ENCODE assay signal across 10 cellular contexts in the genomic region with DNA sequence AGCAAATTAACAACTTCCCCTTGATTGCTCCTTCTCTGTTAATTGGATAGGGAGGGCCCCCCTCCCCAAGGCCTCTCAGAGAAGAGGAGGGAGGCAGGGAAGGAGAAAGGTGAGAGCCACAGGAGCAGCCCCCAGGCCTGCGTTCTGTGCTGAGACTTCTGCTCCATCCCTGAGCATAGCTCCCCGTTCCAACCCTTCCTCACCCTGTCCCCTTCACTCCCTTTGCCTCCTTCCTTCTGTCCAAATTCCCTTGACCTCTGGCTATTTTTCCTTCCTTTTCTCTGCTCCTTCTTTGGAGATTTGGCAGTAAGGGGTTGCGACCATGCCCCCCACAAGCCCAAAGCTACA. TPM values are rescaled to one million over a fixed set of nuclear protein-coding genes. Genes with fewer than 3 reads are reported as not detected.
DNase-seq lines count a peak whose midpoint lies in the region; ATAC-seq and TF ChIP-seq lines count a peak whose summit lies in the region.
"Had no signal": no experiment of that assay in that cellular context is flagged by ENCODE, and none has a peak within 500 bp of the region (broad histone marks: within the 10 kb centered on the region; RNA-seq: fewer than 3 reads in every experiment).

No MANE protein-coding gene starts in this region.

- no peaks in the 10 kb centered on the region for H3K9me3 ChIP-seq in T-helper 17 cell (ENCODE audit: control insufficient read depth, low read length, poor library complexity, severe bottlenecking)
- H3K9me3 ChIP-seq: mucosa of descending colon, SJSA1 had no signal

- H3K4me3 ChIP-seq in foreskin fibroblast (ENCODE audit: low read depth in 1 of 2, low read length in 2 of 2) = peak overlapping the region; percentile 61 to 77

- no peaks in the 10 kb centered on the region for H3K36me3 Mint-ChIP-seq in T-helper 2 cell treated with Interferon-gamma antibody and Interleukin-4, amounts not matched to agents 5 μg/mL and 100 μg/mL, for 36 hours (ENCODE audit: low read depth)
- peaks cover 16% of the 10 kb centered on the region for H3K36me3 Mint-ChIP-seq in T-helper 17 cell (ENCODE audit: low read depth)
- no peaks in the 10 kb centered on the region for H3K36me3 Mint-ChIP-seq in stimulated activated naive B cell treated with anti-CD40 and anti-IgM and Interleukin-4, amounts not matched to agents 10 μg/mL and 1 μg/mL and 100 μg/mL, for 72 hours

- no peak for DNase-seq in T-helper 2 cell treated with Interferon-gamma antibody and Interleukin-4, amounts not matched to agents 5 μg/mL and 100 μg/mL, for 36 hours (ENCODE audit: low spot score)
- DNase-seq in T-helper 2 cell (no peak), T-helper 17 cell (no peak), foreskin fibroblast (no peak), head of caudate nucleus (no peak), HUDEP-2 (lab: John Stamatoyannopoulos, UW; ENCODE audit: unreplicated experiment in 76 of 76) (no peak), NCI-H2171 treated with DMSO at 0.1 percent for 48 hours (lab: John Stamatoyannopoulos, UW) (no peak)
- no peak for DNase-seq in stimulated activated naive B cell treated with anti-CD40 and anti-IgM and Interleukin-4, amounts not matched to agents 10 μg/mL and 1 μg/mL and 100 μg/mL, for 72 hours

- no peaks in the 10 kb centered on the region for H3K9me3 Mint-ChIP-seq in T-helper 2 cell treated with Interferon-gamma antibody and Interleukin-4, amounts not matched to agents 5 μg/mL and 100 μg/mL, for 36 hours
- H3K9me3 Mint-ChIP-seq in stimulated activated naive B cell treated with anti-CD40 and anti-IgM and Interleukin-4, amounts not matched to agents 10 μg/mL and 1 μg/mL and 100 μg/mL, for 72 hours = no peaks in the 10 kb centered on the region

- peak overlapping the region; percentile 87 for H3K4me3 Mint-ChIP-seq in T-helper 2 cell treated with Interferon-gamma antibody and Interleukin-4, amounts not matched to agents 5 μg/mL and 100 μg/mL, for 36 hours
- peak overlapping the region; percentile 96 for H3K4me3 Mint-ChIP-seq in T-helper 17 cell
- H3K4me3 Mint-ChIP-seq in stimulated activated naive B cell treated with anti-CD40 and anti-IgM and Interleukin-4, amounts not matched to agents 10 μg/mL and 1 μg/mL and 100 μg/mL, for 72 hours = peak overlapping the region; percentile 88 to 90

- no peak for ATAC-seq in T-helper 17 cell
- peak in 1 of 2 donors; percentile 0 for ATAC-seq in stimulated activated naive B cell treated with anti-CD40 and anti-IgM and Interleukin-4, amounts not matched to agents 10 μg/mL and 1 μg/mL and 100 μg/mL, for 72 hours (replicated peaks)

- H3K27ac Mint-ChIP-seq in T-helper 2 cell treated with Interferon-gamma antibody and Interleukin-4, amounts not matched to agents 5 μg/mL and 100 μg/mL, for 36 hours = peak overlapping the region; percentile 56
- H3K27ac Mint-ChIP-seq in T-helper 17 cell = no peak overlapping the region
- no peak overlapping the region for H3K27ac Mint-ChIP-seq in stimulated activated naive B cell treated with anti-CD40 and anti-IgM and Interleukin-4, amounts not matched to agents 10 μg/mL and 1 μg/mL and 100 μg/mL, for 72 hours

- TF ChIP-seq CTCF in foreskin fibroblast (IDR thresholded peaks at IDR 0.05; ENCODE audit: low read depth, low read length) = no peak

- peaks cover 31% of the 10 kb centered on the region for H3K27me3 Mint-ChIP-seq in T-helper 2 cell treated with Interferon-gamma antibody and Interleukin-4, amounts not matched to agents 5 μg/mL and 100 μg/mL, for 36 hours (ENCODE audit: low read depth)
- H3K27me3 Mint-ChIP-seq in T-helper 17 cell = peaks cover 78% of the 10 kb centered on the region
- H3K27me3 Mint-ChIP-seq in stimulated activated naive B cell treated with anti-CD40 and anti-IgM and Interleukin-4, amounts not matched to agents 10 μg/mL and 1 μg/mL and 100 μg/mL, for 72 hours = peaks cover 66 to 72% of the 10 kb centered on the region in 2 donors

- peaks cover 35% of the 10 kb centered on the region for H3K4me1 Mint-ChIP-seq in T-helper 2 cell treated with Interferon-gamma antibody and Interleukin-4, amounts not matched to agents 5 μg/mL and 100 μg/mL, for 36 hours (ENCODE audit: low read depth)
- peaks cover 23% of the 10 kb centered on the region for H3K4me1 Mint-ChIP-seq in T-helper 17 cell
- H3K4me1 Mint-ChIP-seq in stimulated activated naive B cell treated with anti-CD40 and anti-IgM and Interleukin-4, amounts not matched to agents 10 μg/mL and 1 μg/mL and 100 μg/mL, for 72 hours = peaks cover 19 to 23% of the 10 kb centered on the region in 2 donors

- intact Hi-C loops in head of caudate nucleus (cut with DNase I) = loop anchor here (2.0 kb wide), 2 partner anchors 82 to 90 kb away; no protein-coding TSS in a partner anchor

RNA-seq across cellular contexts. Expression of a gene that starts 0.8 kb away (rescaled TPM):
- total RNA-seq in T-helper 17 cell = 1 to 10 TPM in 1 of 2 donors, under 1 TPM in 1; 0.17 to 1.1 TPM

RNA-seq across cellular contexts. Expression of a gene that starts 28.5 kb away (rescaled TPM):
- total RNA-seq in T-helper 17 cell = 10 to 100 TPM; 74.0 to 93.6 TPM

RNA-seq across cellular contexts. Expression of a gene that starts 31.3 kb away (rescaled TPM):
- 1 to 10 TPM; 6.8 to 7.3 TPM for total RNA-seq in T-helper 17 cell

RNA-seq across cellular contexts. Expression of a gene that starts 47.2 kb away (rescaled TPM):
- total RNA-seq in T-helper 17 cell = 1 to 10 TPM in 1 of 2 donors, under 1 TPM in 1; 0.77 to 1.0 TPM
- total RNA-seq: SJSA1 had no signal

RNA-seq across cellular contexts. Expression of a gene that starts 55.4 kb away (rescaled TPM):
- 10 to 100 TPM; 40.1 to 45.1 TPM for total RNA-seq in T-helper 17 cell
